Comparison of ENCODE assay signal across 19 cellular contexts in the genomic region with DNA sequence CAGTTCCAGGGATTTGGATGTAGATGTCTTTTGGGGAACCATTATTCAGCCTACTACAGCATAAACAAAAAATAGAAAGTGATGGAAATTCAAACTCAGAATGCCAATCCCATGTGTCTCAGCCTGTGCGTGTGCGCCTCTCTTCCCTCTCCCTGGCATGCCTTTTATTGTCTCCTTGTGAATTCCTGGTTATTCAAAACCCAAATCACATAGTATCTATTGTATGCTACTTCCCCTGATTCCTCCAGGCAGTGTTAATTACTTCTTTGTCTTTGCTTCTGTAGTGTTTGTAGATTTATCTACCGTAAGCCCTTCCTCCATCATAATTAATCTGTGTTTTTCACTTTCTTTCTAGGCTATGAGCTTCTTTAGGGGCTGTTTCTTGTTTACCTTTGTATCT.
"Had no signal": no experiment of that assay in that cellular context is flagged by ENCODE, and none has a peak within 500 bp of the region (broad histone marks: within the 10 kb centered on the region; RNA-seq: fewer than 3 reads in every experiment).

No MANE protein-coding gene starts in this region.

- H3K27me3 ChIP-seq: adrenal gland, gastrocnemius medialis, heart left ventricle, right lobe of liver, upper lobe of left lung had no signal

- H3K27ac ChIP-seq: adrenal gland, gastrocnemius medialis, heart left ventricle, right lobe of liver, thoracic aorta, upper lobe of left lung had no signal

- FAIRE-seq: kidney, small intestine had no signal

- H3K4me1 ChIP-seq: adrenal gland, gastrocnemius medialis, right lobe of liver, upper lobe of left lung had no signal

- H3K4me3 Mint-ChIP-seq: activated B cell treated with CpG ODN at 0.5 μM for 24 hours; activated CD4-positive, alpha-beta memory T cell treated with anti-CD3 and anti-CD28 coated beads for 36 hours; activated naive CD4-positive, alpha-beta T cell treated with anti-CD3 and anti-CD28 coated beads, Interleukin-2, amount 10 ng/mL, durations not matched to agents 7 days and 5 days; stimulated activated naive CD8-positive, alpha-beta T cell treated with anti-CD3 and anti-CD28 coated beads, Interleukin-15, amount 100 ng/mL, for 72 hours; T-cell had no signal

- ATAC-seq: esophagus mucosa, gastrocnemius medialis, heart left ventricle, left lobe of liver, T-cell had no signal

- H3K36me3 ChIP-seq: adrenal gland, gastrocnemius medialis, right lobe of liver, thoracic aorta, upper lobe of left lung had no signal

- H3K27ac Mint-ChIP-seq: activated naive CD4-positive, alpha-beta T cell treated with anti-CD3 and anti-CD28 coated beads, Interleukin-2, amount 10 ng/mL, durations not matched to agents 7 days and 5 days; stimulated activated naive CD8-positive, alpha-beta T cell treated with anti-CD3 and anti-CD28 coated beads, Interleukin-15, amount 100 ng/mL, for 72 hours; T-cell had no signal

- H3K9me3 Mint-ChIP-seq: activated B cell treated with CpG ODN at 0.5 μM for 24 hours; activated CD4-positive, alpha-beta memory T cell treated with anti-CD3 and anti-CD28 coated beads for 36 hours; activated naive CD4-positive, alpha-beta T cell treated with anti-CD3 and anti-CD28 coated beads, Interleukin-2, amount 10 ng/mL, durations not matched to agents 7 days and 5 days; T-cell had no signal

- H3K4me3 ChIP-seq: adrenal gland, gastrocnemius medialis, heart left ventricle, lung, right lobe of liver, thoracic aorta, upper lobe of left lung had no signal

- H3K9me3 ChIP-seq: adrenal gland, gastrocnemius medialis, heart left ventricle, right lobe of liver, thoracic aorta, upper lobe of left lung had no signal

- H3K27me3 Mint-ChIP-seq: activated B cell treated with CpG ODN at 0.5 μM for 24 hours; activated CD4-positive, alpha-beta memory T cell treated with anti-CD3 and anti-CD28 coated beads for 36 hours; activated naive CD4-positive, alpha-beta T cell treated with anti-CD3 and anti-CD28 coated beads, Interleukin-2, amount 10 ng/mL, durations not matched to agents 7 days and 5 days; stimulated activated naive CD8-positive, alpha-beta T cell treated with anti-CD3 and anti-CD28 coated beads, Interleukin-15, amount 100 ng/mL, for 72 hours; T-cell had no signal

- DNase-seq: activated B cell treated with CpG ODN at 0.5 μM for 24 hours; activated CD4-positive, alpha-beta memory T cell treated with anti-CD3 and anti-CD28 coated beads for 36 hours; activated CD4-positive, alpha-beta T cell treated with anti-CD3 and anti-CD28 coated beads for 4 hours; activated naive CD4-positive, alpha-beta T cell treated with anti-CD3 and anti-CD28 coated beads, Interleukin-2, amount 10 ng/mL, durations not matched to agents 7 days and 5 days; adrenal gland; gastrocnemius medialis; heart left ventricle; kidney; right lobe of liver; small intestine; stimulated activated CD4-positive, alpha-beta T cell treated with anti-CD3 and anti-CD28 coated beads, Interleukin-15, amount 100 ng/mL, for 24 hours; stimulated activated CD4-positive, alpha-beta T cell treated with anti-CD3 and anti-CD28 coated beads, Interleukin-2, amount 100 ng/mL, for 48 hours; stimulated activated naive CD8-positive, alpha-beta T cell treated with anti-CD3 and anti-CD28 coated beads, Interleukin-15, amount 100 ng/mL, for 72 hours; T-cell; upper lobe of left lung had no signal
